In the genomic region with DNA sequence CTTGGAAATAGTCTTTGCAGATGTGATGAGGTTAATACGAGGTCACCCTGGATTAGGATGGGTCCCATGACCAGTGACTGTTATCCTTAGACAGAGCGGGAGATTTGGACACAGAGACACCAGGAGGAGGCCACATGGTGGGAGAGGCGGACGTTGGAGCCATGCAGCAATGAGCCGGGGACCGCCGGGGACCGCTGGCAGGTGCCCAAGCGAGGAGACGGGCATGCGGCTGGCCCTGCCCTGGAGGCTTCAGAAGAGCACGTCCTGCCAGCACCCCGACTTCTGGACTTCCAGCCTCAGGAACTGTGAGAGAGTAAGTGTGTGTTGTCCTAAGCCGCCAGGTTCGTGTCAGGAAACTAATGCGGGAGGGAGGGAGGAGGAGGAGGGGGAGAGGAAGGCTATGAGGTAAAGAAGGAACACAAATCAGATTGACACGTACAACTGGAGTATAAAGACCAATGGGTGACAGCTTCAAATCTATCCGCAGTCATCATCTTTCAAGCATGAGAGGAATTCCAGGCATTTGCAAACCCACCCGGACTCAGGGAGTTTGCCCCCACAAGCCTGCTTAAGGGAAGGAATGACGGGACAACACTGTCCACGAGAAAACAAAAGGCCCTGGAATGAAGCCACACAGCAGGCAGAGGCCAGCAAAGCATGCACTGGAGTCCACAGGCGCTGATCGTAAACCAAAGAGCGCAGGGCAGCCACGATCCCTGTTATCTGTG, we compare ENCODE assay signal across 13 cellular contexts. TPM values are rescaled to one million over a fixed set of nuclear protein-coding genes. Genes with fewer than 3 reads are reported as not detected.
DNase-seq lines count a peak whose midpoint lies in the region; ATAC-seq and TF ChIP-seq lines count a peak whose summit lies in the region.
"Had no signal": no experiment of that assay in that cellular context is flagged by ENCODE, and none has a peak within 500 bp of the region (broad histone marks: within the 10 kb centered on the region; RNA-seq: fewer than 3 reads in every experiment).

No MANE protein-coding gene starts in this region.

- H3K4me1 ChIP-seq in SJCRH30, result peaks cover 46% of the 10 kb centered on the region

- no peak for TF ChIP-seq CTCF in fibroblast of the aortic adventitia (IDR thresholded peaks at IDR 0.05; ENCODE audit: insufficient read depth, low read length)

- no peaks in the 10 kb centered on the region for H3K27me3 ChIP-seq in SJCRH30

- H3K4me3 ChIP-seq in SJCRH30, result peak overlapping the region; percentile 39
- H3K4me3 ChIP-seq in fibroblast of the aortic adventitia (ENCODE audit: low read depth, low read length), result peak overlapping the region; percentile 1
- H3K4me3 ChIP-seq: heart right ventricle had no signal

- H3K27ac ChIP-seq in SJCRH30, result peak overlapping the region; percentile 95
- H3K27ac ChIP-seq: heart right ventricle had no signal

- intact Hi-C loops in left colon (cut with DNase I, micrococcal nuclease), result no loop called here

- DNase-seq in GM04503 (ENCODE audit: low read depth) (peak; percentile 96), SJCRH30 (peak; percentile 89 to 94), fibroblast of the aortic adventitia (ENCODE audit: low read depth) (peak; percentile 92), pulmonary artery endothelial cell (ENCODE audit: low read depth, low spot score) (peak; percentile 78), NCI-H2107 treated with DMSO at 0.1 percent for 48 hours (lab: John Stamatoyannopoulos, UW; ENCODE audit: unreplicated experiment) (no peak), left colon (no peak)
- no peak for DNase-seq in stimulated activated CD4-positive, alpha-beta T cell treated with anti-CD3 and anti-CD28 coated beads, Interleukin-2, amount 100 ng/mL, for 48 hours
- DNase-seq in NK-92 treated with Interleukin-12 subunit alpha and Interleukin-12 subunit beta, amount 100 ng/mL, for 24 hours (lab: John Stamatoyannopoulos, UW), result no peak
- DNase-seq: activated naive CD4-positive, alpha-beta T cell treated with anti-CD3 and anti-CD28 coated beads for 36 hours; GOT3; heart right ventricle; MM.1S; T-helper 1 cell had no signal

- no peak for ATAC-seq in left colon

- no peaks in the 10 kb centered on the region for H3K36me3 ChIP-seq in SJCRH30
- H3K36me3 ChIP-seq: heart right ventricle had no signal

- H3K9me3 ChIP-seq in SJCRH30 (replicated peaks), result no peaks in the 10 kb centered on the region
- H3K9me3 ChIP-seq: heart right ventricle had no signal

RNA-seq across cellular contexts. Expression of gene BOK, which starts 11.6 kb away (rescaled TPM):
- total RNA-seq in SJCRH30 (2014; rRNA removed; shearing (Covaris generic)), result 6.6 and 7.3 TPM in 2 replicates
- total RNA-seq in fibroblast of the aortic adventitia (ENCODE audit: low replicate concordance) (15.3 and 21.4 TPM in 2 replicates), pulmonary artery endothelial cell (39.4 and 57.5 TPM in 2 replicates), left colon (10 to 100 TPM; 10.3 to 14.2 TPM)
- total RNA-seq: activated naive CD4-positive, alpha-beta T cell treated with anti-CD3 and anti-CD28 coated beads for 36 hours had no signal

RNA-seq across cellular contexts. Expression of gene STK25, which starts 38.6 kb away (rescaled TPM):
- 132 and 171 TPM in 2 replicates for total RNA-seq in SJCRH30 (2014; rRNA removed; shearing (Covaris generic))
- total RNA-seq in fibroblast of the aortic adventitia (ENCODE audit: low replicate concordance) (143 TPM in 2 replicates), pulmonary artery endothelial cell (324 and 396 TPM in 2 replicates), left colon (100 to 1,000 TPM; 118 to 119 TPM)

Comparison
In these comparisons a context has a peak if more than half of its experiments do, and no peak if none do; other contexts are left out.
1. DNase-seq: peak in GM04503 (single experiment), SJCRH30 (2 of 2), fibroblast of the aortic adventitia (single experiment) and pulmonary artery endothelial cell (single experiment); none in stimulated activated CD4-positive, alpha-beta T cell treated with anti-CD3 and anti-CD28 coated beads, Interleukin-2, amount 100 ng/mL, for 48 hours (0 of 2), NCI-H2107 treated with DMSO at 0.1 percent for 48 hours (single experiment), NK-92 treated with Interleukin-12 subunit alpha and Interleukin-12 subunit beta, amount 100 ng/mL, for 24 hours (single experiment) and left colon (0 of 2).